In genomic region chr3:53978386-53978785, GRCh38 we compare ENCODE assay signal across 23 cellular contexts.
DNase-seq lines count a peak whose midpoint lies in the region; ATAC-seq lines count a peak whose summit lies in the region.
"Had no signal": no experiment of that assay in that cellular context is flagged by ENCODE, and none has a peak within 500 bp of the region (broad histone marks: within the 10 kb centered on the region; RNA-seq: fewer than 3 reads in every experiment).

No MANE protein-coding gene starts in this region.

- no peak overlapping the region for H3K14ac ChIP-seq in neuronal stem cell (ENCODE audit: low read length)

- no peak overlapping the region for H2BK5ac ChIP-seq in neuronal stem cell (ENCODE audit: low read length)

- no peak overlapping the region for H3K9ac ChIP-seq in neuronal stem cell (ENCODE audit: low read depth, low read length, poor library complexity)
- H3K9ac ChIP-seq: BLaER1, SK-N-SH had no signal

- H3K27me3 ChIP-seq in neuronal stem cell (ENCODE audit: control insufficient read depth in 3 of 3, insufficient read depth in 3 of 3, low read depth in 1 of 3, low read length in 3 of 3) = no peaks in the 10 kb centered on the region
- H3K27me3 ChIP-seq: BLaER1, MG63 had no signal

- no peak overlapping the region for H2BK120ac ChIP-seq in neuronal stem cell (ENCODE audit: low read depth, low read length)

- no peak overlapping the region for H2BK12ac ChIP-seq in neuronal stem cell (ENCODE audit: low read length)

- DNase-seq in ELF-1 (ENCODE audit: low read depth, low spot score) (peak; percentile 21), NCI-H524 (lab: John Stamatoyannopoulos, UW) (peak; percentile 88 to 89), ecto neural progenitor cell (ENCODE audit: low spot score) (peak; percentile 53), neuronal stem cell (ENCODE audit: low spot score) (peak; percentile 5), GM19240 (ENCODE audit: insufficient read length, low spot score) (no peak)
- DNase-seq in stimulated activated CD4-positive, alpha-beta T cell treated with anti-CD3 and anti-CD28 coated beads, Interleukin-2, amount 100 ng/mL, for 48 hours = no peak
- DNase-seq: CD4-positive, CD25-positive, alpha-beta regulatory T cell; H7; HFFc6; IMR-90; KG1; MG63; NCI-H1105 treated with DMSO at 0.1 percent for 48 hours; NCI-H146; NCI-H1930; NCI-H2107; NCI-H446 treated with DMSO at 0.1 percent for 48 hours; NCI-H69; SIG-M5; SK-N-SH; SW 1271 had no signal

- H3K18ac ChIP-seq in neuronal stem cell (ENCODE audit: low read length) = no peak overlapping the region

- H3K4me2 ChIP-seq in neuronal stem cell (ENCODE audit: insufficient read depth, low read length, poor library complexity, severe bottlenecking) = no peak overlapping the region
- H3K4me2 ChIP-seq: BLaER1, SK-N-SH had no signal

- H3K27ac ChIP-seq in neuronal stem cell (replicated peaks; ENCODE audit: low read length) = no peak overlapping the region
- H3K27ac ChIP-seq: BLaER1 had no signal

- WGBS in neuronal stem cell (ENCODE audit: extremely low coverage in 2 of 2, insufficient read length in 2 of 2, insufficient replicate concordance in 1 of 2), 2 donors = no CpG with 5 or more reads among the region's 3 CpGs

- peaks cover 0 to 10% of the 10 kb centered on the region in 2 donors for H3K9me3 ChIP-seq in neuronal stem cell (replicated peaks in 1 of 2; ENCODE audit: control insufficient read depth in 2 of 2, insufficient read depth in 1 of 2, low read depth in 1 of 2, low read length in 2 of 2)
- H3K9me3 ChIP-seq: MG63, SK-N-SH had no signal

- no peak overlapping the region for H3K4me3 ChIP-seq in neuronal stem cell (ENCODE audit: low read length in 2 of 2)
- H3K4me3 ChIP-seq: BLaER1, MG63 had no signal

- no peak overlapping the region for H3K4ac ChIP-seq in neuronal stem cell (ENCODE audit: low read length)

- H2BK15ac ChIP-seq in neuronal stem cell (ENCODE audit: low read length) = no peak overlapping the region

- H2AFZ ChIP-seq in neuronal stem cell (ENCODE audit: low read length) = no peak overlapping the region

- H2AK5ac ChIP-seq in neuronal stem cell (ENCODE audit: low read depth, low read length) = no peak overlapping the region

- H4K8ac ChIP-seq in neuronal stem cell (ENCODE audit: low read depth, low read length) = no peak overlapping the region

- H3K23ac ChIP-seq in neuronal stem cell (ENCODE audit: low read depth, low read length, poor library complexity) = no peak overlapping the region

- no peak overlapping the region for H4K91ac ChIP-seq in neuronal stem cell (ENCODE audit: low read depth, low read length, poor library complexity)

- ATAC-seq in GM21717 (IDR thresholded peaks at IDR 0.05; ENCODE audit: unreplicated experiment) = no peak

- no peaks in the 10 kb centered on the region for H3K36me3 ChIP-seq in neuronal stem cell (replicated peaks in 1 of 2; ENCODE audit: control insufficient read depth in 2 of 2, insufficient read depth in 2 of 2, low read length in 2 of 2)
- H3K36me3 ChIP-seq: BLaER1, MG63 had no signal

- H3K79me1 ChIP-seq in neuronal stem cell (ENCODE audit: low read depth, low read length) = no peaks in the 10 kb centered on the region

- H3K4me1 ChIP-seq in neuronal stem cell (ENCODE audit: control insufficient read depth in 2 of 2, insufficient read depth in 1 of 2, low read depth in 1 of 2, low read length in 2 of 2) = no peaks in the 10 kb centered on the region

Comparison
In these comparisons a context has a peak if more than half of its experiments do, and no peak if none do; other contexts are left out.
1. DNase-seq: peak in ELF-1 (single experiment), NCI-H524 (2 of 2), ecto neural progenitor cell (single experiment) and neuronal stem cell (single experiment); none in GM19240 (single experiment) and stimulated activated CD4-positive, alpha-beta T cell treated with anti-CD3 and anti-CD28 coated beads, Interleukin-2, amount 100 ng/mL, for 48 hours (0 of 2).